Comparison of ENCODE assay signal across 14 cellular contexts in genomic region chr7:27186450-27187157, GRCh38. TPM values are rescaled to one million over a fixed set of nuclear protein-coding genes. Genes with fewer than 3 reads are reported as not detected.
DNase-seq lines count a peak whose midpoint lies in the region; ATAC-seq and TF ChIP-seq lines count a peak whose summit lies in the region.
"Had no signal": no experiment of that assay in that cellular context is flagged by ENCODE, and none has a peak within 500 bp of the region (broad histone marks: within the 10 kb centered on the region; RNA-seq: fewer than 3 reads in every experiment).

No MANE protein-coding gene starts in this region.

- peaks cover 53% of the 10 kb centered on the region for H3K4me1 Mint-ChIP-seq in activated naive CD8-positive, alpha-beta T cell (ENCODE audit: low read depth)
- peaks cover 34% of the 10 kb centered on the region for H3K4me1 Mint-ChIP-seq in activated naive CD8-positive, alpha-beta T cell treated with anti-CD3 and anti-CD28 coated beads for 36 hours
- H3K4me1 Mint-ChIP-seq in endodermal cell, result peaks cover 17% of the 10 kb centered on the region
- H3K4me1 Mint-ChIP-seq in natural killer cell treated with Interleukin-12 subunit alpha and Interleukin-12 subunit beta and Interleukin-15 and Interleukin-18, amount 100 ng/mL, for 72 hours (ENCODE audit: low read depth in 2 of 2), result peaks cover 34 to 41% of the 10 kb centered on the region in 2 donors
- H3K4me1 Mint-ChIP-seq in activated T-helper 1 cell treated with anti-CD3 and anti-CD28 coated beads, Interleukin-12 subunit alpha, Interleukin-12 subunit beta, Interleukin-2, Interleukin-4 antibody, amounts not matched to agents 30 ng/mL and 10 ng/mL and 1 ng/mL, durations not matched to agents 14 hours and 24 hours and 36 hours (ENCODE audit: low read depth), result no peaks in the 10 kb centered on the region

- peaks cover 9% of the 10 kb centered on the region for H3K4me1 ChIP-seq in endodermal cell (ENCODE audit: control insufficient read depth, insufficient read depth, low read length)
- H3K4me1 ChIP-seq: SJCRH30 had no signal

- no peaks in the 10 kb centered on the region for H3K36me3 ChIP-seq in endodermal cell (ENCODE audit: control insufficient read depth, insufficient read depth, low read length)
- H3K36me3 ChIP-seq: SJCRH30, tibial nerve had no signal

- no peak for TF ChIP-seq CTCF in endodermal cell (conservative IDR thresholded peaks at IDR 0.05)

- H3K27ac ChIP-seq in endodermal cell (ENCODE audit: low read depth, low read length), result no peak overlapping the region

- H3K27me3 ChIP-seq in endodermal cell (ENCODE audit: control insufficient read depth, insufficient read depth, low read length, poor library complexity, severe bottlenecking), result peaks cover 100% of the 10 kb centered on the region
- H3K27me3 ChIP-seq: SJCRH30 had no signal

- peak overlapping the region; percentile 80 for H3K4me3 Mint-ChIP-seq in activated naive CD8-positive, alpha-beta T cell
- no peak overlapping the region for H3K4me3 Mint-ChIP-seq in activated naive CD8-positive, alpha-beta T cell treated with anti-CD3 and anti-CD28 coated beads for 36 hours
- no peak overlapping the region for H3K4me3 Mint-ChIP-seq in endodermal cell
- H3K4me3 Mint-ChIP-seq in natural killer cell treated with Interleukin-12 subunit alpha and Interleukin-12 subunit beta and Interleukin-15 and Interleukin-18, amount 100 ng/mL, for 72 hours, result peak overlapping the region; percentile 73
- no peak overlapping the region for H3K4me3 Mint-ChIP-seq in activated T-helper 1 cell treated with anti-CD3 and anti-CD28 coated beads, Interleukin-12 subunit alpha, Interleukin-12 subunit beta, Interleukin-2, Interleukin-4 antibody, amounts not matched to agents 30 ng/mL and 10 ng/mL and 1 ng/mL, durations not matched to agents 14 hours and 24 hours and 36 hours

- H3K9me3 ChIP-seq in endodermal cell (ENCODE audit: control insufficient read depth, low read length), result no peaks in the 10 kb centered on the region
- H3K9me3 ChIP-seq: SJCRH30, tibial nerve had no signal

- intact Hi-C loops in activated T-helper 1 cell treated with anti-CD3 and anti-CD28 coated beads, Interleukin-12 subunit alpha, Interleukin-12 subunit beta, Interleukin-2, Interleukin-4 antibody, amounts not matched to agents 30 ng/mL and 10 ng/mL and 1 ng/mL, durations not matched to agents 14 hours and 24 hours and 36 hours (cut with micrococcal nuclease), result loop anchor here (5.0 kb wide), 1 partner anchor 56 kb away; the partner anchor contains the start of gene EVX1

- DNase-seq in activated naive CD8-positive, alpha-beta T cell treated with anti-CD3 and anti-CD28 coated beads for 36 hours, result no peak
- peak; percentile 29 for DNase-seq in endodermal cell
- DNase-seq in natural killer cell treated with Interleukin-12 subunit alpha and Interleukin-12 subunit beta and Interleukin-15 and Interleukin-18, amount 100 ng/mL, for 72 hours (ENCODE audit: low spot score), result no peak
- DNase-seq in SKM-1 treated with dmso at 0.1 percent for 144 hours (lab: John Stamatoyannopoulos, UW; ENCODE audit: unreplicated experiment), result no peak
- no peak for DNase-seq in activated T-helper 1 cell treated with anti-CD3 and anti-CD28 coated beads, Interleukin-12 subunit alpha, Interleukin-12 subunit beta, Interleukin-2, Interleukin-4 antibody, amounts not matched to agents 30 ng/mL and 10 ng/mL and 1 ng/mL, durations not matched to agents 14 hours and 24 hours and 36 hours (ENCODE audit: low spot score)
- no peak for DNase-seq in DMS79 treated with DMSO at 0.1 percent for 48 hours (lab: John Stamatoyannopoulos, UW)
- DNase-seq in CD1c-positive myeloid dendritic cell (ENCODE audit: extremely low spot score), result no peak
- DNase-seq: DMS79, midbrain, NCI-H1930 had no signal

- H3K9ac ChIP-seq in endodermal cell (ENCODE audit: extremely low read depth, low read length, poor library complexity, severe bottlenecking), result no peak overlapping the region

- peaks cover 51% of the 10 kb centered on the region for H3K27me3 Mint-ChIP-seq in activated naive CD8-positive, alpha-beta T cell
- peaks cover 96% of the 10 kb centered on the region for H3K27me3 Mint-ChIP-seq in activated naive CD8-positive, alpha-beta T cell treated with anti-CD3 and anti-CD28 coated beads for 36 hours
- H3K27me3 Mint-ChIP-seq in endodermal cell (ENCODE audit: insufficient read depth), result peaks cover 100% of the 10 kb centered on the region
- H3K27me3 Mint-ChIP-seq in natural killer cell treated with Interleukin-12 subunit alpha and Interleukin-12 subunit beta and Interleukin-15 and Interleukin-18, amount 100 ng/mL, for 72 hours, result peaks cover 54 to 79% of the 10 kb centered on the region in 2 donors
- H3K27me3 Mint-ChIP-seq in activated T-helper 1 cell treated with anti-CD3 and anti-CD28 coated beads, Interleukin-12 subunit alpha, Interleukin-12 subunit beta, Interleukin-2, Interleukin-4 antibody, amounts not matched to agents 30 ng/mL and 10 ng/mL and 1 ng/mL, durations not matched to agents 14 hours and 24 hours and 36 hours (ENCODE audit: insufficient read depth), result peaks cover 85% of the 10 kb centered on the region

- no peak overlapping the region for H3K4me3 ChIP-seq in endodermal cell (ENCODE audit: low read length)

- WGBS in endodermal cell (ENCODE audit: insufficient coverage in 1 of 2, insufficient read length in 1 of 2), 2 experiments, result 8 to 33% methylated on average over 2 to 4 of the region's 5 CpGs

- H3K9me3 Mint-ChIP-seq in activated naive CD8-positive, alpha-beta T cell (ENCODE audit: low read depth), result no peaks in the 10 kb centered on the region
- no peaks in the 10 kb centered on the region for H3K9me3 Mint-ChIP-seq in activated naive CD8-positive, alpha-beta T cell treated with anti-CD3 and anti-CD28 coated beads for 36 hours
- no peaks in the 10 kb centered on the region for H3K9me3 Mint-ChIP-seq in endodermal cell
- no peaks in the 10 kb centered on the region for H3K9me3 Mint-ChIP-seq in natural killer cell treated with Interleukin-12 subunit alpha and Interleukin-12 subunit beta and Interleukin-15 and Interleukin-18, amount 100 ng/mL, for 72 hours
- H3K9me3 Mint-ChIP-seq in activated T-helper 1 cell treated with anti-CD3 and anti-CD28 coated beads, Interleukin-12 subunit alpha, Interleukin-12 subunit beta, Interleukin-2, Interleukin-4 antibody, amounts not matched to agents 30 ng/mL and 10 ng/mL and 1 ng/mL, durations not matched to agents 14 hours and 24 hours and 36 hours, result no peaks in the 10 kb centered on the region

- ATAC-seq in natural killer cell treated with Interleukin-12 subunit alpha and Interleukin-12 subunit beta and Interleukin-15 and Interleukin-18, amount 100 ng/mL, for 72 hours, result no peak

- H3K27ac Mint-ChIP-seq in activated naive CD8-positive, alpha-beta T cell, result no peak overlapping the region
- no peak overlapping the region for H3K27ac Mint-ChIP-seq in activated naive CD8-positive, alpha-beta T cell treated with anti-CD3 and anti-CD28 coated beads for 36 hours
- H3K27ac Mint-ChIP-seq in endodermal cell, result no peak overlapping the region
- H3K27ac Mint-ChIP-seq in natural killer cell treated with Interleukin-12 subunit alpha and Interleukin-12 subunit beta and Interleukin-15 and Interleukin-18, amount 100 ng/mL, for 72 hours, result peak overlapping the region; percentile 7 to 77
- no peak overlapping the region for H3K27ac Mint-ChIP-seq in activated T-helper 1 cell treated with anti-CD3 and anti-CD28 coated beads, Interleukin-12 subunit alpha, Interleukin-12 subunit beta, Interleukin-2, Interleukin-4 antibody, amounts not matched to agents 30 ng/mL and 10 ng/mL and 1 ng/mL, durations not matched to agents 14 hours and 24 hours and 36 hours

- no peaks in the 10 kb centered on the region for H3K36me3 Mint-ChIP-seq in activated naive CD8-positive, alpha-beta T cell
- H3K36me3 Mint-ChIP-seq in activated naive CD8-positive, alpha-beta T cell treated with anti-CD3 and anti-CD28 coated beads for 36 hours, result no peaks in the 10 kb centered on the region
- no peaks in the 10 kb centered on the region for H3K36me3 Mint-ChIP-seq in endodermal cell (ENCODE audit: low read depth)
- no peaks in the 10 kb centered on the region for H3K36me3 Mint-ChIP-seq in natural killer cell treated with Interleukin-12 subunit alpha and Interleukin-12 subunit beta and Interleukin-15 and Interleukin-18, amount 100 ng/mL, for 72 hours
- no peaks in the 10 kb centered on the region for H3K36me3 Mint-ChIP-seq in activated T-helper 1 cell treated with anti-CD3 and anti-CD28 coated beads, Interleukin-12 subunit alpha, Interleukin-12 subunit beta, Interleukin-2, Interleukin-4 antibody, amounts not matched to agents 30 ng/mL and 10 ng/mL and 1 ng/mL, durations not matched to agents 14 hours and 24 hours and 36 hours (ENCODE audit: low read depth)

RNA-seq across cellular contexts. Expression of gene HOXA11, which starts 1.6 kb away (rescaled TPM):
- under 1 TPM in 1 of 2 experiments, not detected in 1; 0.10 TPM for total RNA-seq in activated naive CD8-positive, alpha-beta T cell treated with anti-CD3 and anti-CD28 coated beads for 36 hours
- total RNA-seq in endodermal cell, result not detected
- 1.8 TPM for polyA plus RNA-seq in endodermal cell (2013, experiment 1 of 2)
- 1.4 TPM for polyA plus RNA-seq in endodermal cell (2013, experiment 2 of 2)
- total RNA-seq in natural killer cell treated with Interleukin-12 subunit alpha and Interleukin-12 subunit beta and Interleukin-15 and Interleukin-18, amount 100 ng/mL, for 72 hours, result under 1 TPM; 0.20 to 0.76 TPM
- total RNA-seq in activated T-helper 1 cell treated with anti-CD3 and anti-CD28 coated beads, Interleukin-12 subunit alpha, Interleukin-12 subunit beta, Interleukin-2, Interleukin-4 antibody, amounts not matched to agents 30 ng/mL and 10 ng/mL and 1 ng/mL, durations not matched to agents 14 hours and 24 hours and 36 hours, result not detected in 2 replicates

RNA-seq across cellular contexts. Expression of gene HOXA10, which starts 12.5 kb away (rescaled TPM):
- not detected for total RNA-seq in activated naive CD8-positive, alpha-beta T cell treated with anti-CD3 and anti-CD28 coated beads for 36 hours
- not detected for total RNA-seq in endodermal cell
- polyA plus RNA-seq in endodermal cell (2013, experiment 1 of 2), result 12.7 TPM
- 8.0 TPM for polyA plus RNA-seq in endodermal cell (2013, experiment 2 of 2)
- 1 to 10 TPM in 1 of 2 donors, under 1 TPM in 1; 0.88 to 1.3 TPM for total RNA-seq in natural killer cell treated with Interleukin-12 subunit alpha and Interleukin-12 subunit beta and Interleukin-15 and Interleukin-18, amount 100 ng/mL, for 72 hours
- total RNA-seq in activated T-helper 1 cell treated with anti-CD3 and anti-CD28 coated beads, Interleukin-12 subunit alpha, Interleukin-12 subunit beta, Interleukin-2, Interleukin-4 antibody, amounts not matched to agents 30 ng/mL and 10 ng/mL and 1 ng/mL, durations not matched to agents 14 hours and 24 hours and 36 hours, result not detected in 2 replicates

RNA-seq across cellular contexts. Expression of gene HOXA13, which starts 13.3 kb away (rescaled TPM):
- not detected for total RNA-seq in activated naive CD8-positive, alpha-beta T cell treated with anti-CD3 and anti-CD28 coated beads for 36 hours
- total RNA-seq in endodermal cell, result not detected
- 0.53 TPM for polyA plus RNA-seq in endodermal cell (2013, experiment 1 of 2)
- 0.29 TPM for polyA plus RNA-seq in endodermal cell (2013, experiment 2 of 2)
- not detected for total RNA-seq in natural killer cell treated with Interleukin-12 subunit alpha and Interleukin-12 subunit beta and Interleukin-15 and Interleukin-18, amount 100 ng/mL, for 72 hours
- not detected in 2 replicates for total RNA-seq in activated T-helper 1 cell treated with anti-CD3 and anti-CD28 coated beads, Interleukin-12 subunit alpha, Interleukin-12 subunit beta, Interleukin-2, Interleukin-4 antibody, amounts not matched to agents 30 ng/mL and 10 ng/mL and 1 ng/mL, durations not matched to agents 14 hours and 24 hours and 36 hours
- polyA plus RNA-seq: AG04450 had no signal

RNA-seq across cellular contexts. Expression of gene HOXA9, which starts 21.3 kb away (rescaled TPM):
- total RNA-seq in activated naive CD8-positive, alpha-beta T cell treated with anti-CD3 and anti-CD28 coated beads for 36 hours, result not detected
- total RNA-seq in endodermal cell, result not detected
- 23.9 TPM for polyA plus RNA-seq in endodermal cell (2013, experiment 1 of 2)
- polyA plus RNA-seq in endodermal cell (2013, experiment 2 of 2), result 14.3 TPM
- total RNA-seq in natural killer cell treated with Interleukin-12 subunit alpha and Interleukin-12 subunit beta and Interleukin-15 and Interleukin-18, amount 100 ng/mL, for 72 hours, result 1 to 10 TPM in 1 of 2 donors, not detected in 1; 2.4 TPM
- not detected in 2 replicates for total RNA-seq in activated T-helper 1 cell treated with anti-CD3 and anti-CD28 coated beads, Interleukin-12 subunit alpha, Interleukin-12 subunit beta, Interleukin-2, Interleukin-4 antibody, amounts not matched to agents 30 ng/mL and 10 ng/mL and 1 ng/mL, durations not matched to agents 14 hours and 24 hours and 36 hours

RNA-seq across cellular contexts. Expression of gene HOXA7, which starts 30.1 kb away (rescaled TPM):
- not detected for total RNA-seq in activated naive CD8-positive, alpha-beta T cell treated with anti-CD3 and anti-CD28 coated beads for 36 hours
- total RNA-seq in endodermal cell, result not detected
- 7.1 TPM for polyA plus RNA-seq in endodermal cell (2013, experiment 1 of 2)
- polyA plus RNA-seq in endodermal cell (2013, experiment 2 of 2), result 2.9 TPM
- total RNA-seq in natural killer cell treated with Interleukin-12 subunit alpha and Interleukin-12 subunit beta and Interleukin-15 and Interleukin-18, amount 100 ng/mL, for 72 hours, result under 1 TPM in 1 of 2 donors, not detected in 1; 0.20 TPM
- total RNA-seq in activated T-helper 1 cell treated with anti-CD3 and anti-CD28 coated beads, Interleukin-12 subunit alpha, Interleukin-12 subunit beta, Interleukin-2, Interleukin-4 antibody, amounts not matched to agents 30 ng/mL and 10 ng/mL and 1 ng/mL, durations not matched to agents 14 hours and 24 hours and 36 hours, result not detected in 2 replicates

Comparison
In these comparisons a context has a peak if more than half of its experiments do, and no peak if none do; other contexts are left out.
1. H3K4me3 Mint-ChIP-seq: peak in activated naive CD8-positive, alpha-beta T cell (single experiment) and natural killer cell treated with Interleukin-12 subunit alpha and Interleukin-12 subunit beta and Interleukin-15 and Interleukin-18, amount 100 ng/mL, for 72 hours (single experiment); none in activated naive CD8-positive, alpha-beta T cell treated with anti-CD3 and anti-CD28 coated beads for 36 hours (single experiment), endodermal cell (single experiment) and activated T-helper 1 cell treated with anti-CD3 and anti-CD28 coated beads, Interleukin-12 subunit alpha, Interleukin-12 subunit beta, Interleukin-2, Interleukin-4 antibody, amounts not matched to agents 30 ng/mL and 10 ng/mL and 1 ng/mL, durations not matched to agents 14 hours and 24 hours and 36 hours (single experiment).
2. H3K27ac Mint-ChIP-seq: peak in natural killer cell treated with Interleukin-12 subunit alpha and Interleukin-12 subunit beta and Interleukin-15 and Interleukin-18, amount 100 ng/mL, for 72 hours (2 of 2); none in activated naive CD8-positive, alpha-beta T cell (single experiment), activated naive CD8-positive, alpha-beta T cell treated with anti-CD3 and anti-CD28 coated beads for 36 hours (single experiment), endodermal cell (single experiment) and activated T-helper 1 cell treated with anti-CD3 and anti-CD28 coated beads, Interleukin-12 subunit alpha, Interleukin-12 subunit beta, Interleukin-2, Interleukin-4 antibody, amounts not matched to agents 30 ng/mL and 10 ng/mL and 1 ng/mL, durations not matched to agents 14 hours and 24 hours and 36 hours (single experiment).